Comparison of ENCODE assay signal across 19 cellular contexts in genomic region chr21:45489480-45489982, GRCh38.
"Had no signal": no experiment of that assay in that cellular context is flagged by ENCODE, and none has a peak within 500 bp of the region (broad histone marks: within the 10 kb centered on the region; RNA-seq: fewer than 3 reads in every experiment).

No MANE protein-coding gene starts in this region.

- H3K27me3 ChIP-seq: foreskin keratinocyte, ovary, upper lobe of right lung had no signal

- DNase-seq: activated CD4-positive, alpha-beta memory T cell treated with anti-CD3 and anti-CD28 coated beads, Interleukin-2, amount 10 ng/mL, durations not matched to agents 7 days and 5 days; activated CD4-positive, alpha-beta T cell treated with anti-CD3 and anti-CD28 coated beads, Interleukin-2, amount 10 ng/mL, durations not matched to agents 24 days and 14 days; activated gamma-delta T cell; activated naive CD4-positive, alpha-beta T cell treated with anti-CD3 and anti-CD28 coated beads, Interleukin-2, amount 50 U/mL, for 16 hours; activated naive CD8-positive, alpha-beta T cell treated with anti-CD3 and anti-CD28 coated beads, Interleukin-2, amount 50 U/mL, for 24 hours; activated T-cell treated with anti-CD3 and anti-CD28 coated beads, Interleukin-2, amount 50 U/mL, for 72 hours; cerebellar nuclear complex; effector CD4-positive, alpha-beta T cell; foreskin keratinocyte; kidney; lower lobe of right lung; ovary; stimulated activated CD4-positive, alpha-beta T cell treated with anti-CD3 and anti-CD28 coated beads, Interleukin-4, amount 100 ng/mL, for 24 hours; stimulated activated naive CD4-positive, alpha-beta T cell treated with Interleukin-2 at 50 U/mL for 16 hours; upper lobe of right lung had no signal

- H3K4me1 ChIP-seq: foreskin keratinocyte, lower lobe of right lung, prostate gland, upper lobe of right lung had no signal

- FAIRE-seq: kidney had no signal

- H3K36me3 ChIP-seq: ovary, prostate gland, upper lobe of right lung had no signal

- H3K4me3 ChIP-seq: coronary artery, lower lobe of right lung, ovary, prostate gland, upper lobe of right lung had no signal

- ATAC-seq: activated CD4-positive, CD25-positive, alpha-beta regulatory T cell treated with anti-CD3 and anti-CD28 coated beads, Interleukin-2, amount 50 U/mL, for 24 hours; activated naive CD8-positive, alpha-beta T cell treated with anti-CD3 and anti-CD28 coated beads, Interleukin-2, amount 50 U/mL, for 24 hours; activated T-cell treated with anti-CD3 and anti-CD28 coated beads, Interleukin-2, amount 50 U/mL, for 72 hours; foreskin keratinocyte; lower lobe of right lung; naive thymus-derived CD4-positive, alpha-beta T cell; upper lobe of right lung had no signal

- H3K27ac ChIP-seq: coronary artery, foreskin keratinocyte, lower lobe of right lung, ovary, prostate gland, upper lobe of right lung had no signal

- H3K9me3 ChIP-seq: lower lobe of right lung, ovary, prostate gland, upper lobe of right lung had no signal
